Comparison of ENCODE assay signal across 29 cellular contexts in the genomic region with DNA sequence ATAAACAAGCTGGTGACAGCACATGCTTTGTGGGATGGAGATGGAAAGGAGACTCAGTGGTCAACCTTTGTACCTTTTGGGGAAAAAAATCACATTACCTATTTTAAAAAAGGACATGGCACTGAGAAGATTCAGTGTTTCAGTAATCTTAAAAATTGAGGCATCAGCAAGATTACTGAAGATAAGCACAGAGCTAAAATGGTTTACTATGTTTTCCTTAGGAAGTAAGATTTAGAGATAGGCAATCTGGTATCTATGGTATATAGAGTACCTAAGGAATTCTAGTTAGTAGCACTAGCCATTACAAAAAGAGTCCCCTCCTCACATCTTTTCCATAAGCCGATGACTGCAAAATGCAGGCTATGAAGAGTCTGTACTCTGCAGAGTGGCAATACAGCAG. TPM values are rescaled to one million over a fixed set of nuclear protein-coding genes. Genes with fewer than 3 reads are reported as not detected.
"Had no signal": no experiment of that assay in that cellular context is flagged by ENCODE, and none has a peak within 500 bp of the region (broad histone marks: within the 10 kb centered on the region; RNA-seq: fewer than 3 reads in every experiment).

No MANE protein-coding gene starts in this region.

- DNase-seq: cortex of kidney; effector CD8-positive, alpha-beta T cell; effector memory CD8-positive, alpha-beta T cell; endodermal cell; erythroblast; esophagus squamous epithelium; foreskin fibroblast; foreskin melanocyte; gastrocnemius medialis; glutamatergic neuron; head of caudate nucleus; heart right ventricle; hippocampal formation; left cardiac atrium; left lung; left ventricle myocardium superior; lower lobe of right lung; mesenchymal stem cell; mucosa of descending colon; naive B cell; naive thymus-derived CD8-positive, alpha-beta T cell had no signal

- ATAC-seq: effector memory CD8-positive, alpha-beta T cell; esophagus mucosa; gastrocnemius medialis; heart right ventricle; left cardiac atrium; left lung; left ventricle myocardium superior; lower lobe of right lung; mucosa of descending colon; naive thymus-derived CD8-positive, alpha-beta T cell had no signal

- H3K4me1 Mint-ChIP-seq: naive B cell; naive thymus-derived CD8-positive, alpha-beta T cell had no signal

- H3K27ac Mint-ChIP-seq: dendritic cell treated with granulocyte-macrophage colony-stimulating factor and Interleukin-4, amounts not matched to agents 40 ng/mL and 50 ng/mL, for 4 days; effector memory CD8-positive, alpha-beta T cell; endodermal cell; mesothelial cell of epicardium; naive thymus-derived CD8-positive, alpha-beta T cell had no signal

- H3K36me3 ChIP-seq: esophagus squamous epithelium, gastrocnemius medialis, left lung, lower lobe of right lung had no signal

- H3K4me3 Mint-ChIP-seq: dendritic cell treated with granulocyte-macrophage colony-stimulating factor and Interleukin-4, amounts not matched to agents 40 ng/mL and 50 ng/mL, for 4 days; effector memory CD8-positive, alpha-beta T cell; endodermal cell; mesothelial cell of epicardium; naive B cell; naive thymus-derived CD8-positive, alpha-beta T cell had no signal

- FAIRE-seq: endometrium, islet of Langerhans, keratinocyte had no signal

- H3K9me3 Mint-ChIP-seq: dendritic cell treated with granulocyte-macrophage colony-stimulating factor and Interleukin-4, amounts not matched to agents 40 ng/mL and 50 ng/mL, for 4 days; effector memory CD8-positive, alpha-beta T cell; endodermal cell; mesothelial cell of epicardium; naive B cell; naive thymus-derived CD8-positive, alpha-beta T cell had no signal

- H3K27ac ChIP-seq: epithelial cell of prostate, esophagus squamous epithelium, gastrocnemius medialis, heart right ventricle, left lung, lower lobe of right lung had no signal

- H3K36me3 Mint-ChIP-seq: mesothelial cell of epicardium; naive B cell; naive thymus-derived CD8-positive, alpha-beta T cell had no signal

- H3K4me1 ChIP-seq: esophagus squamous epithelium, gastrocnemius medialis, left lung had no signal

- H3K27me3 Mint-ChIP-seq: dendritic cell treated with granulocyte-macrophage colony-stimulating factor and Interleukin-4, amounts not matched to agents 40 ng/mL and 50 ng/mL, for 4 days; effector memory CD8-positive, alpha-beta T cell; naive B cell; naive thymus-derived CD8-positive, alpha-beta T cell had no signal

- H3K4me3 ChIP-seq: esophagus squamous epithelium, gastrocnemius medialis, heart right ventricle, left lung, lower lobe of right lung, mucosa of descending colon had no signal

- H3K9me3 ChIP-seq: esophagus squamous epithelium, gastrocnemius medialis, heart right ventricle, left lung, lower lobe of right lung, mucosa of descending colon had no signal

- H3K27me3 ChIP-seq: esophagus squamous epithelium, gastrocnemius medialis, heart right ventricle, left lung had no signal

RNA-seq across cellular contexts. Expression of gene PRICKLE4, which starts 42.6 kb away (rescaled TPM):
- total RNA-seq: kidney epithelial cell; naive thymus-derived CD8-positive, alpha-beta T cell had no signal
- polyA plus RNA-seq: naive thymus-derived CD8-positive, alpha-beta T cell had no signal
